Comparison of ENCODE assay signal across 17 cellular contexts in the genomic region with DNA sequence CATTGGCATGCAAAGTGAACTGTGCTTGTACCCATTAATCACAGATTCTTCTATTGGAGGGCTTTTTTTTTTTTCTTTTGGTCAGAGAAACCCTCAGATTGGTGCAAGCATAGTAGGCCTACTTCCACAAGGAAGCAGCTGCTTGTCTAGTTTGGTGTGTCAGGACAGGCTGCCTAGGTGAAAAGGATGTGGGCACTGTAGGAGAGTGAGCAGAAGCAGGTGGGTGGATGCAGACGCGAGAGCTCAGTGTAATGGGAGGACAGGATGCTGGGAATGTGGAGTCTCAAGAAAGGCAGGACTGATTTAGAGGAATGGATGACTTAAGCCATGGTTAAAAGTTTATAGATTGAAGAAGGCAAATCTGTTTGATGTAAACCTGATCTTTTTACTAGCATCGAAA. TPM values are rescaled to one million over a fixed set of nuclear protein-coding genes. Genes with fewer than 3 reads are reported as not detected.
DNase-seq lines count a peak whose midpoint lies in the region; ATAC-seq and TF ChIP-seq lines count a peak whose summit lies in the region.
"Had no signal": no experiment of that assay in that cellular context is flagged by ENCODE, and none has a peak within 500 bp of the region (broad histone marks: within the 10 kb centered on the region; RNA-seq: fewer than 3 reads in every experiment).

No MANE protein-coding gene starts in this region.

- H3K4me2 ChIP-seq in IMR-90 (ENCODE audit: low read depth, low read length) (peak overlapping the region; percentile 47; the same call in 1 of the 2 replicates), neural progenitor cell (no peak overlapping the region)
- H3K4me2 ChIP-seq: A549 had no signal

- no peak overlapping the region for H2BK5ac ChIP-seq in IMR-90 (ENCODE audit: low read depth, low read length, poor library complexity, severe bottlenecking)

- no peaks in the 10 kb centered on the region for H3K27me3 ChIP-seq in IMR-90 (ENCODE audit: control insufficient read depth, insufficient read depth, low read length)
- no peaks in the 10 kb centered on the region for H3K27me3 ChIP-seq in neural progenitor cell
- H3K27me3 ChIP-seq: heart right ventricle had no signal

- H3K4ac ChIP-seq in IMR-90 (ENCODE audit: low read depth, low read length): no peak overlapping the region

- dilution Hi-C loops in IMR-90 (cut with HindIII; ENCODE audit: low sequenced_read_pairs, unreplicated experiment): no loop called here

- no peak overlapping the region for H2BK20ac ChIP-seq in IMR-90 (ENCODE audit: low read depth, low read length)

- H2BK120ac ChIP-seq in IMR-90 (ENCODE audit: low read depth, low read length): no peak overlapping the region

- H4K20me1 ChIP-seq in IMR-90 (ENCODE audit: insufficient read depth, low read length) (peaks cover 46% of the 10 kb centered on the region), neural progenitor cell (ENCODE audit: low read depth) (peaks cover 57% of the 10 kb centered on the region)

- H4K91ac ChIP-seq in IMR-90 (ENCODE audit: insufficient read depth, low read depth, low read length): no peak overlapping the region

- peak overlapping the region; percentile 10 for H3K4me3 Mint-ChIP-seq in activated CD8-positive, alpha-beta memory T cell treated with anti-CD3 and anti-CD28 coated beads, Interleukin-2, amount 10 ng/mL, durations not matched to agents 7 days and 5 days
- peak overlapping the region; percentile 16 for H3K4me3 Mint-ChIP-seq in activated naive CD8-positive, alpha-beta T cell treated with anti-CD3 and anti-CD28 coated beads, Interleukin-2, amount 50 U/mL, for 24 hours
- H3K4me3 Mint-ChIP-seq in neural progenitor cell: peak overlapping the region; percentile 63

- CTCF ChIA-PET in activated CD8-positive, alpha-beta memory T cell treated with anti-CD3 and anti-CD28 coated beads, Interleukin-2, amount 10 ng/mL, durations not matched to agents 7 days and 5 days (lab: Charles Lee): no interaction called here
- CTCF ChIA-PET in IMR-90 (lab: Yijun Ruan, JAX): no interaction called here

- H3K9me3 ChIP-seq in IMR-90 (ENCODE audit: control insufficient read depth, insufficient read depth, low read length) (no peaks in the 10 kb centered on the region), neural progenitor cell (ENCODE audit: low read depth) (no peaks in the 10 kb centered on the region)
- H3K9me3 ChIP-seq: A549, heart right ventricle had no signal

- H3K27ac ChIP-seq in IMR-90 (ENCODE audit: insufficient read depth, low read length): no peak overlapping the region
- H3K27ac ChIP-seq in neural progenitor cell: no peak overlapping the region
- H3K27ac ChIP-seq: A549, heart right ventricle had no signal

- DNase-seq in activated CD8-positive, alpha-beta memory T cell treated with anti-CD3 and anti-CD28 coated beads, Interleukin-2, amount 10 ng/mL, durations not matched to agents 7 days and 5 days: no peak
- DNase-seq in activated CD8-positive, alpha-beta memory T cell treated with anti-CD3 and anti-CD28 coated beads for 24 hours: no peak
- DNase-seq in IMR-90: no peak
- DNase-seq in activated naive CD8-positive, alpha-beta T cell treated with anti-CD3 and anti-CD28 coated beads, Interleukin-2, amount 50 U/mL, for 24 hours: no peak
- no peak for DNase-seq in neural progenitor cell (ENCODE audit: low spot score)
- DNase-seq in NCI-H2171 (lab: John Stamatoyannopoulos, UW): no peak
- no peak for DNase-seq in RKO (ENCODE audit: low spot score)
- no peak for DNase-seq in cerebellum (ENCODE audit: low spot score)
- DNase-seq: COR-L47; heart right ventricle; kidney glomerular epithelial cell; NCI-H2029; NCI-H524 treated with DMSO at 0.1 percent for 48 hours; stimulated activated CD4-positive, alpha-beta T cell treated with anti-CD3 and anti-CD28 coated beads, Interleukin-12 subunit alpha, Interleukin-12 subunit beta, amount 100 ng/mL, for 4 hours; SW 1271 had no signal

- TF ChIP-seq CTCF in IMR-90 (conservative IDR thresholded peaks at IDR 0.05; ENCODE audit: low read depth, low read length) (no peak), neural progenitor cell (IDR thresholded peaks at IDR 0.05) (no peak)

- POLR2A ChIA-PET in IMR-90 (lab: Charles Lee; ENCODE audit: unreplicated experiment): no interaction called here

- no peak overlapping the region for H3K9ac ChIP-seq in IMR-90 (ENCODE audit: low read depth, low read length)
- H3K9ac ChIP-seq in neural progenitor cell: no peak overlapping the region

- no peak for ATAC-seq in activated CD8-positive, alpha-beta memory T cell treated with anti-CD3 and anti-CD28 coated beads, Interleukin-2, amount 10 ng/mL, durations not matched to agents 7 days and 5 days
- ATAC-seq in IMR-90 (ENCODE audit: low read depth): no peak
- no peak for ATAC-seq in activated naive CD8-positive, alpha-beta T cell treated with anti-CD3 and anti-CD28 coated beads, Interleukin-2, amount 50 U/mL, for 24 hours
- ATAC-seq: A549, heart right ventricle had no signal

- peaks cover 3% of the 10 kb centered on the region for H3K9me1 ChIP-seq in IMR-90 (ENCODE audit: insufficient read depth, low read length)

- TF ChIP-seq POLR2A in IMR-90 (IDR thresholded peaks at IDR 0.05; ENCODE audit: low read depth, low read length): no peak

- no peak overlapping the region for H3K14ac ChIP-seq in IMR-90 (replicated peaks; ENCODE audit: low read depth, low read length)

- H3K9me3 Mint-ChIP-seq in activated CD8-positive, alpha-beta memory T cell treated with anti-CD3 and anti-CD28 coated beads, Interleukin-2, amount 10 ng/mL, durations not matched to agents 7 days and 5 days (ENCODE audit: low read depth): no peaks in the 10 kb centered on the region
- no peaks in the 10 kb centered on the region for H3K9me3 Mint-ChIP-seq in activated naive CD8-positive, alpha-beta T cell treated with anti-CD3 and anti-CD28 coated beads, Interleukin-2, amount 50 U/mL, for 24 hours
- no peaks in the 10 kb centered on the region for H3K9me3 Mint-ChIP-seq in neural progenitor cell

- intact Hi-C loops in IMR-90 (cut with micrococcal nuclease): no loop called here

- peaks cover 46% of the 10 kb centered on the region for H3K4me1 Mint-ChIP-seq in activated CD8-positive, alpha-beta memory T cell treated with anti-CD3 and anti-CD28 coated beads, Interleukin-2, amount 10 ng/mL, durations not matched to agents 7 days and 5 days
- peaks cover 39% of the 10 kb centered on the region for H3K4me1 Mint-ChIP-seq in activated naive CD8-positive, alpha-beta T cell treated with anti-CD3 and anti-CD28 coated beads, Interleukin-2, amount 50 U/mL, for 24 hours
- H3K4me1 Mint-ChIP-seq in neural progenitor cell: peaks cover 18% of the 10 kb centered on the region

- no peak overlapping the region for H4K5ac ChIP-seq in IMR-90 (ENCODE audit: low read depth, low read length)

- H3K79me1 ChIP-seq in IMR-90 (ENCODE audit: low read depth in 1 of 2, low read length in 2 of 2): peaks cover 2 to 58% of the 10 kb centered on the region in 2 experiments; a peak in 3 of 4 replicates

- H4K8ac ChIP-seq in IMR-90 (ENCODE audit: low read depth in 2 of 2, low read length in 2 of 2): no peak overlapping the region

- no CpG with 5 or more reads among the region's 3 CpGs for WGBS in IMR-90 (ENCODE audit: extremely low coverage in 2 of 2, insufficient read length in 1 of 2), 2 experiments

- H3K56ac ChIP-seq in IMR-90 (ENCODE audit: extremely low read depth, insufficient read depth, low read length): no peak overlapping the region

- peak overlapping the region; percentile 38; the same call in 1 of the 2 replicates for H3K23ac ChIP-seq in IMR-90 (ENCODE audit: low read depth, low read length)

- H2AFZ ChIP-seq in IMR-90 (replicated peaks; ENCODE audit: low read length, poor library complexity) (no peak overlapping the region), neural progenitor cell (replicated peaks) (no peak overlapping the region)

- peaks cover 6% of the 10 kb centered on the region for H3K4me1 ChIP-seq in IMR-90 (ENCODE audit: control insufficient read depth, insufficient read depth, low read length)
- H3K4me1 ChIP-seq in neural progenitor cell: peaks cover 5% of the 10 kb centered on the region

- H3K4me3 ChIP-seq in IMR-90 (ENCODE audit: insufficient read depth, low read depth, low read length) (no peak overlapping the region), neural progenitor cell (no peak overlapping the region)
- H3K4me3 ChIP-seq: A549, heart right ventricle had no signal

- H2BK15ac ChIP-seq in IMR-90 (ENCODE audit: low read depth, low read length): no peak overlapping the region

- H3K27ac Mint-ChIP-seq in activated CD8-positive, alpha-beta memory T cell treated with anti-CD3 and anti-CD28 coated beads, Interleukin-2, amount 10 ng/mL, durations not matched to agents 7 days and 5 days: peak overlapping the region; percentile 70
- H3K27ac Mint-ChIP-seq in activated naive CD8-positive, alpha-beta T cell treated with anti-CD3 and anti-CD28 coated beads, Interleukin-2, amount 50 U/mL, for 24 hours: no peak overlapping the region
- H3K27ac Mint-ChIP-seq in neural progenitor cell: no peak overlapping the region

- no peak overlapping the region for H2AK9ac ChIP-seq in IMR-90 (replicated peaks; ENCODE audit: low read depth, low read length, poor library complexity)

- no TSS peak for BruUV-seq in IMR-90 (replicated peaks; lab: Mats Ljungman, UMichigan)

- no peak for TF ChIP-seq RAD21 in IMR-90 (IDR thresholded peaks at IDR 0.05; ENCODE audit: low read length)

- peaks cover 91% of the 10 kb centered on the region for H3K79me2 ChIP-seq in neural progenitor cell (ENCODE audit: low read depth)

- H3K36me3 ChIP-seq in IMR-90 (ENCODE audit: control insufficient read depth, insufficient read depth, low read length) (peaks cover 15% of the 10 kb centered on the region), neural progenitor cell (peaks cover 6% of the 10 kb centered on the region)

- peaks cover 22% of the 10 kb centered on the region for H3K36me3 Mint-ChIP-seq in activated CD8-positive, alpha-beta memory T cell treated with anti-CD3 and anti-CD28 coated beads, Interleukin-2, amount 10 ng/mL, durations not matched to agents 7 days and 5 days
- H3K36me3 Mint-ChIP-seq in activated naive CD8-positive, alpha-beta T cell treated with anti-CD3 and anti-CD28 coated beads, Interleukin-2, amount 50 U/mL, for 24 hours (ENCODE audit: low read depth): peaks cover 27% of the 10 kb centered on the region
- H3K36me3 Mint-ChIP-seq in neural progenitor cell: peaks cover 4% of the 10 kb centered on the region

- in situ Hi-C loops in IMR-90 (cut with MboI; ENCODE audit: low sequenced_read_pairs): no loop called here

- H2AK5ac ChIP-seq in IMR-90 (ENCODE audit: low read depth, low read length): no peak overlapping the region

- peaks cover 18% of the 10 kb centered on the region for H3F3A ChIP-seq in neural progenitor cell (ENCODE audit: low read depth)

- no peaks in the 10 kb centered on the region for H3K27me3 Mint-ChIP-seq in activated CD8-positive, alpha-beta memory T cell treated with anti-CD3 and anti-CD28 coated beads, Interleukin-2, amount 10 ng/mL, durations not matched to agents 7 days and 5 days
- no peaks in the 10 kb centered on the region for H3K27me3 Mint-ChIP-seq in activated naive CD8-positive, alpha-beta T cell treated with anti-CD3 and anti-CD28 coated beads, Interleukin-2, amount 50 U/mL, for 24 hours
- no peaks in the 10 kb centered on the region for H3K27me3 Mint-ChIP-seq in neural progenitor cell (ENCODE audit: insufficient read depth, low read depth)
- H3K27me3 Mint-ChIP-seq: progenitor cell of endocrine pancreas had no signal

- no peak overlapping the region for H3K18ac ChIP-seq in IMR-90 (ENCODE audit: low read depth, low read length)

RNA-seq across cellular contexts. Expression of a gene that starts 3.1 kb away (rescaled TPM):
- 10 to 100 TPM; 58.8 to 67.6 TPM for total RNA-seq in activated CD8-positive, alpha-beta memory T cell treated with anti-CD3 and anti-CD28 coated beads, Interleukin-2, amount 10 ng/mL, durations not matched to agents 7 days and 5 days
- total RNA-seq in IMR-90 (2012; rRNA removed): 97.2 and 161 TPM in 2 replicates
- polyA plus RNA-seq in IMR-90 (2012; rRNA removed): 48.1 and 48.8 TPM in 2 replicates
- 22.6 and 26.0 TPM in 2 replicates for polyA plus RNA-seq in IMR-90 (2012; cell fraction: cytosol; rRNA removed)
- 43.0 and 129 TPM in 2 replicates for polyA plus RNA-seq in IMR-90 (2012; cell fraction: nucleus; rRNA removed; ENCODE audit: low replicate concordance)
- total RNA-seq in neural progenitor cell (ENCODE audit: low replicate concordance): 104 and 171 TPM in 2 replicates
- 134 TPM for total RNA-seq in cerebellum

RNA-seq across cellular contexts. Expression of a gene that starts 3.6 kb away (rescaled TPM):
- 10 to 100 TPM; 19.3 to 29.4 TPM for total RNA-seq in activated CD8-positive, alpha-beta memory T cell treated with anti-CD3 and anti-CD28 coated beads, Interleukin-2, amount 10 ng/mL, durations not matched to agents 7 days and 5 days
- total RNA-seq in IMR-90 (2012; rRNA removed) (86.1 and 91.9 TPM in 2 replicates), neural progenitor cell (ENCODE audit: low replicate concordance) (70.6 and 92.5 TPM in 2 replicates), cerebellum (160 TPM)
- 39.5 and 48.7 TPM in 2 replicates for polyA plus RNA-seq in IMR-90 (2012; rRNA removed)
- polyA plus RNA-seq in IMR-90 (2012; cell fraction: cytosol; rRNA removed): 14.5 and 32.5 TPM in 2 replicates
- 13.7 and 38.2 TPM in 2 replicates for polyA plus RNA-seq in IMR-90 (2012; cell fraction: nucleus; rRNA removed; ENCODE audit: low replicate concordance)

RNA-seq across cellular contexts. Expression of a gene that starts 54.5 kb away (rescaled TPM):
- total RNA-seq in activated CD8-positive, alpha-beta memory T cell treated with anti-CD3 and anti-CD28 coated beads, Interleukin-2, amount 10 ng/mL, durations not matched to agents 7 days and 5 days: under 1 TPM; 0.40 to 0.64 TPM
- 1.9 and 2.2 TPM in 2 replicates for total RNA-seq in IMR-90 (2012; rRNA removed)
- 0.87 and 1.1 TPM in 2 replicates for polyA plus RNA-seq in IMR-90 (2012; rRNA removed)
- 0.50 and 0.91 TPM in 2 replicates for polyA plus RNA-seq in IMR-90 (2012; cell fraction: cytosol; rRNA removed)
- polyA plus RNA-seq in IMR-90 (2012; cell fraction: nucleus; rRNA removed; ENCODE audit: low replicate concordance): 1.0 and 2.0 TPM in 2 replicates
- total RNA-seq in neural progenitor cell (ENCODE audit: low replicate concordance): 0.36 and 1.1 TPM in 2 replicates
- 0.09 TPM for total RNA-seq in cerebellum

Comparison
In these comparisons a context has a peak if more than half of its experiments do, and no peak if none do; other contexts are left out.
1. H3K4me3 Mint-ChIP-seq: peak in every context shown above with its lines; median percentile 63 in neural progenitor cell; 16 in activated naive CD8-positive, alpha-beta T cell treated with anti-CD3 and anti-CD28 coated beads, Interleukin-2, amount 50 U/mL, for 24 hours; 10 in activated CD8-positive, alpha-beta memory T cell treated with anti-CD3 and anti-CD28 coated beads, Interleukin-2, amount 10 ng/mL, durations not matched to agents 7 days and 5 days.